ENCODE assay signal across 1 cellular context in the genomic region with DNA sequence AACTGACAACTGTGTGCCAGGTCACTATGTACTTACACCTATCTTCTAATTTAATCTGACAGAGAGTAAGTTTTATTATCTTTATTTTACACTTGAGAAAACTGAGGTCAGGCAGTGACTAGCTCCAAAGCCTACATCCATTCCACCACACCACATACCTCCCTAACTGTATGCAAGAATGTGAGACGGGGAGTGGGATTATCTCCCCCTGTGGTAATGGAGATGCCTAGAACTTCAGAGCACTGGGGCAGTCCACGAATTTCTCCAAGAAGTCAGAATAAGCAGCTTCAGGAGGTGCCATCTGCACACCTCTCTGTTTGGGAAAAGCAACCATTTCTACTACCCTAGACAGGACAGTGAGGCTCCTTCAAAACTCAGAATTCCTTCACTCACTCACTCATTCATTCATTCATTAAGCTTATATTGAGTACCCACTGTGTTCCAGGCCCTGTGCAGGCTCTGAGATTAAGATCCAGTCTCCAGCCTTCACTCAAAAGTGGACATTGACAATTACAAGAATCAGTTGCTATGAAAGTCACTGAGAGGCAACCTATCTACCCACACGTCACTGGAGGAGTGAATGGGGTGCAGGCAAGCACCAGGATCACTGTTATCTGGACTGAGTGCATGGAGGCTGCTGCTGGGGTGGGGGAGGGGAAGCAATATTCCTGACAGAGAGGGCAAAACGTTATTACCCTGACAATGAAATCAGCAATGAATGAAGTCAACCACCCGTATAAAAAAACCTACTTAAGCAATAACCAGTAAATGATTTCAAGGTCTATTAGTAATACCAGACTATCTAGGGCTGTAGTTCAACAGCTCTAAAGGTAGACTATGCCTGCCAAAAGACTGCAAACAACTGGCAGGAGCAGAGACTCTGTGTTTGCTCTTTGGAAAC.
TF ChIP-seq lines count a peak whose summit lies in the region.

No MANE protein-coding gene starts in this region.

TF ChIP-seq in WTC11, 78 proteins besides CTCF, POLR2A, EP300 and RAD21 (continued from another document):
- TF ChIP-seq, protein P1, sequence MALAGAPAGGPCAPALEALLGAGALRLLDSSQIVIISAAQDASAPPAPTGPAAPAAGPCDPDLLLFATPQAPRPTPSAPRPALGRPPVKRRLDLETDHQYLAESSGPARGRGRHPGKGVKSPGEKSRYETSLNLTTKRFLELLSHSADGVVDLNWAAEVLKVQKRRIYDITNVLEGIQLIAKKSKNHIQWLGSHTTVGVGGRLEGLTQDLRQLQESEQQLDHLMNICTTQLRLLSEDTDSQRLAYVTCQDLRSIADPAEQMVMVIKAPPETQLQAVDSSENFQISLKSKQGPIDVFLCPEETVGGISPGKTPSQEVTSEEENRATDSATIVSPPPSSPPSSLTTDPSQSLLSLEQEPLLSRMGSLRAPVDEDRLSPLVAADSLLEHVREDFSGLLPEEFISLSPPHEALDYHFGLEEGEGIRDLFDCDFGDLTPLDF (CRISPR knock-in tag; IDR thresholded peaks at IDR 0.05) = no peak
- no peak for TF ChIP-seq ZNF121 (CRISPR knock-in tag; IDR thresholded peaks at IDR 0.05)
- TF ChIP-seq, protein P2, sequence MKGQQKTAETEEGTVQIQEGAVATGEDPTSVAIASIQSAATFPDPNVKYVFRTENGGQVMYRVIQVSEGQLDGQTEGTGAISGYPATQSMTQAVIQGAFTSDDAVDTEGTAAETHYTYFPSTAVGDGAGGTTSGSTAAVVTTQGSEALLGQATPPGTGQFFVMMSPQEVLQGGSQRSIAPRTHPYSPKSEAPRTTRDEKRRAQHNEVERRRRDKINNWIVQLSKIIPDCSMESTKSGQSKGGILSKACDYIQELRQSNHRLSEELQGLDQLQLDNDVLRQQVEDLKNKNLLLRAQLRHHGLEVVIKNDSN (CRISPR knock-in tag; IDR thresholded peaks at IDR 0.05) = no peak
- TF ChIP-seq FOXP1 (CRISPR knock-in tag; IDR thresholded peaks at IDR 0.05; ENCODE audit: borderline replicate concordance) = no peak
- no peak for TF ChIP-seq GRHL2 (CRISPR knock-in tag; IDR thresholded peaks at IDR 0.05; ENCODE audit: insufficient replicate concordance, severe bottlenecking)
- TF ChIP-seq, protein P3, sequence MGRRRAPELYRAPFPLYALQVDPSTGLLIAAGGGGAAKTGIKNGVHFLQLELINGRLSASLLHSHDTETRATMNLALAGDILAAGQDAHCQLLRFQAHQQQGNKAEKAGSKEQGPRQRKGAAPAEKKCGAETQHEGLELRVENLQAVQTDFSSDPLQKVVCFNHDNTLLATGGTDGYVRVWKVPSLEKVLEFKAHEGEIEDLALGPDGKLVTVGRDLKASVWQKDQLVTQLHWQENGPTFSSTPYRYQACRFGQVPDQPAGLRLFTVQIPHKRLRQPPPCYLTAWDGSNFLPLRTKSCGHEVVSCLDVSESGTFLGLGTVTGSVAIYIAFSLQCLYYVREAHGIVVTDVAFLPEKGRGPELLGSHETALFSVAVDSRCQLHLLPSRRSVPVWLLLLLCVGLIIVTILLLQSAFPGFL (CRISPR knock-in tag; IDR thresholded peaks at IDR 0.05; ENCODE audit: borderline replicate concordance) = no peak
- no peak for TF ChIP-seq JAZF1 (CRISPR knock-in tag; IDR thresholded peaks at IDR 0.05)
